11 cellular contexts compared by ENCODE assay signal in the genomic region with DNA sequence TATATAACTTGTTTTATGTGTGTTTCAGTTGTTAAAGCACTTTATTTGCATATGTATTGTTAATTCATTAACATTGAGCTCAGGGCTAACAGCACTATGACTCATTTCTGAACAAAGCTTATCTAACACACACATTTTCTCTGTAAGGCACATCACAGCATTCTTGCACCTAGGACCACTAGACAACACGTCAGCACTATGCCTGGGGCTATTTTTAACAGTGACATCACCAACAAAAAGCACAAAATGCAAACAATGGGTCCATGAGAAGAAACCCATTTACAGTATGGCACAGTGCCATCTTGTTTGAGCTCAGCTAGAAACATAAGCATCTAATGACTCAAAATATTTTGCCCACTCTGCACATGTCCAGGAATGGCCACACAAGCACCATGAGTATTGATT.
DNase-seq lines count a peak whose midpoint lies in the region; ATAC-seq and TF ChIP-seq lines count a peak whose summit lies in the region.
"Had no signal": no experiment of that assay in that cellular context is flagged by ENCODE, and none has a peak within 500 bp of the region (broad histone marks: within the 10 kb centered on the region; RNA-seq: fewer than 3 reads in every experiment).

No MANE protein-coding gene starts in this region.

- no peak overlapping the region for H3K4me3 ChIP-seq in CD8-positive, alpha-beta T cell (ENCODE audit: low read depth, low read length)
- H3K4me3 ChIP-seq in MM.1S (ENCODE audit: low read length) = no peak overlapping the region
- H3K4me3 ChIP-seq: dorsolateral prefrontal cortex had no signal

- POLR2A ChIA-PET in CD8-positive, alpha-beta T cell (lab: Charles Lee) = no interaction called here

- H3K9me3 Mint-ChIP-seq in CD8-positive, alpha-beta T cell = peaks cover 5% of the 10 kb centered on the region

- no peak overlapping the region for H3K4me3 Mint-ChIP-seq in CD8-positive, alpha-beta T cell
- H3K4me3 Mint-ChIP-seq: nephron progenitor cell had no signal

- no peaks in the 10 kb centered on the region for H3K36me3 Mint-ChIP-seq in CD8-positive, alpha-beta T cell

- no peak overlapping the region for H3K9ac ChIP-seq in MM.1S (ENCODE audit: low read length)

- CTCF ChIA-PET in CD8-positive, alpha-beta T cell (lab: Charles Lee) = no interaction called here

- no peaks in the 10 kb centered on the region for H3K4me1 ChIP-seq in CD8-positive, alpha-beta T cell (ENCODE audit: insufficient read depth, low read length)
- H3K4me1 ChIP-seq in MM.1S (ENCODE audit: low read length) = no peaks in the 10 kb centered on the region

- no peak overlapping the region for H3K27ac Mint-ChIP-seq in CD8-positive, alpha-beta T cell
- H3K27ac Mint-ChIP-seq: nephron progenitor cell had no signal

- peaks cover 7% of the 10 kb centered on the region for H3K27me3 Mint-ChIP-seq in CD8-positive, alpha-beta T cell (ENCODE audit: low read depth)

- no peak overlapping the region for H3K4me2 ChIP-seq in MM.1S (ENCODE audit: low read depth, low read length)

- intact Hi-C loops in CD8-positive, alpha-beta T cell (cut with DNase I, micrococcal nuclease) = no loop called here

- H4K20me1 ChIP-seq in MM.1S (ENCODE audit: insufficient read depth, low read length) = no peaks in the 10 kb centered on the region

- no peaks in the 10 kb centered on the region for H3K9me2 ChIP-seq in MM.1S (replicated peaks; ENCODE audit: insufficient read depth, low read length)

- no peaks in the 10 kb centered on the region for H3K27me3 ChIP-seq in CD8-positive, alpha-beta T cell (ENCODE audit: insufficient read depth, low read length)
- no peaks in the 10 kb centered on the region for H3K27me3 ChIP-seq in MM.1S (replicated peaks; ENCODE audit: insufficient read depth, low read length)
- H3K27me3 ChIP-seq: dorsolateral prefrontal cortex had no signal

- DNase-seq in epidermal melanocyte (ENCODE audit: insufficient read length, low spot score) (no peak), NCI-H146 (lab: John Stamatoyannopoulos, UW) (no peak), MM.1S (no peak)
- DNase-seq in CD8-positive, alpha-beta T cell = no peak
- DNase-seq: dorsolateral prefrontal cortex, NCI-H2171 treated with DMSO at 0.1 percent for 48 hours, nephron progenitor cell had no signal

- no peaks in the 10 kb centered on the region for H3K9me3 ChIP-seq in CD8-positive, alpha-beta T cell (ENCODE audit: low read length)
- no peaks in the 10 kb centered on the region for H3K9me3 ChIP-seq in MM.1S (replicated peaks; ENCODE audit: insufficient read depth, low read length)

- H3F3A ChIP-seq in MM.1S (ENCODE audit: insufficient read depth, low read length) = no peaks in the 10 kb centered on the region

- peak; percentile 97 for ATAC-seq in GM18517 (IDR thresholded peaks at IDR 0.05; ENCODE audit: unreplicated experiment)
- peak; percentile 93 for ATAC-seq in GM21737 (IDR thresholded peaks at IDR 0.05; ENCODE audit: unreplicated experiment)
- ATAC-seq in HG03558 (IDR thresholded peaks at IDR 0.05; ENCODE audit: extremely low read depth, unreplicated experiment) = peak; percentile 95
- ATAC-seq in esophagus mucosa = peak; percentile 62
- ATAC-seq in CD8-positive, alpha-beta T cell = no peak

- H3K4me1 Mint-ChIP-seq in CD8-positive, alpha-beta T cell (ENCODE audit: low read depth) = no peaks in the 10 kb centered on the region
- H3K4me1 Mint-ChIP-seq: nephron progenitor cell had no signal

- H3K27ac ChIP-seq in CD8-positive, alpha-beta T cell (ENCODE audit: low read depth, low read length) = no peak overlapping the region
- no peak overlapping the region for H3K27ac ChIP-seq in MM.1S (ENCODE audit: low read length)
- H3K27ac ChIP-seq: dorsolateral prefrontal cortex had no signal

- TF ChIP-seq CTCF in CD8-positive, alpha-beta T cell (IDR thresholded peaks at IDR 0.05) = no peak
- no peak for TF ChIP-seq CTCF in MM.1S (IDR thresholded peaks at IDR 0.05; ENCODE audit: low read length)

- H3K36me3 ChIP-seq in CD8-positive, alpha-beta T cell (ENCODE audit: insufficient read depth, low read length) = no peaks in the 10 kb centered on the region
- H3K36me3 ChIP-seq in MM.1S (replicated peaks; ENCODE audit: insufficient read depth, low read length) = no peaks in the 10 kb centered on the region

- no peak overlapping the region for H2AFZ ChIP-seq in MM.1S (ENCODE audit: low read length)

- no peaks in the 10 kb centered on the region for H3K79me2 ChIP-seq in MM.1S (ENCODE audit: low read length)
